In genomic region chr3:8460050-8460708, GRCh38 we compare ENCODE assay signal across 12 cellular contexts.
"Had no signal": no experiment of that assay in that cellular context is flagged by ENCODE, and none has a peak within 500 bp of the region (broad histone marks: within the 10 kb centered on the region; RNA-seq: fewer than 3 reads in every experiment).

No MANE protein-coding gene starts in this region.

- H3K27me3 ChIP-seq: breast epithelium, pancreas had no signal

- H3K9me3 ChIP-seq: breast epithelium, pancreas had no signal

- H3K36me3 ChIP-seq: breast epithelium, pancreas had no signal

- ATAC-seq: activated CD8-positive, alpha-beta memory T cell treated with anti-CD3 and anti-CD28 coated beads, Interleukin-2, amount 10 ng/mL, durations not matched to agents 7 days and 5 days; stimulated activated memory B cell treated with anti-CD40 and anti-IgM and Interleukin-4, amounts not matched to agents 10 μg/mL and 1 μg/mL and 100 μg/mL, for 72 hours had no signal

- H3K4me3 ChIP-seq: breast epithelium, pancreas, smooth muscle cell had no signal

- DNase-seq: activated CD4-positive, alpha-beta T cell treated with anti-CD3 and anti-CD28 coated beads, Interleukin-2, amount 50 U/mL, for 4 hours; activated CD8-positive, alpha-beta memory T cell treated with anti-CD3 and anti-CD28 coated beads, Interleukin-2, amount 10 ng/mL, durations not matched to agents 7 days and 5 days; activated effector memory CD4-positive, alpha-beta T cell treated with Interleukin-2 at 50 U/mL for 16 hours; activated T-cell treated with anti-CD3 and anti-CD28 coated beads, Interleukin-2, amount 50 U/mL, for 24 hours; amniotic stem cell; nephron progenitor cell; pancreas; substantia nigra; SW 1271 had no signal

- H3K4me2 ChIP-seq: smooth muscle cell had no signal

- H3K27ac ChIP-seq: pancreas had no signal

- H3K4me1 ChIP-seq: breast epithelium, pancreas had no signal
